In the genomic region with DNA sequence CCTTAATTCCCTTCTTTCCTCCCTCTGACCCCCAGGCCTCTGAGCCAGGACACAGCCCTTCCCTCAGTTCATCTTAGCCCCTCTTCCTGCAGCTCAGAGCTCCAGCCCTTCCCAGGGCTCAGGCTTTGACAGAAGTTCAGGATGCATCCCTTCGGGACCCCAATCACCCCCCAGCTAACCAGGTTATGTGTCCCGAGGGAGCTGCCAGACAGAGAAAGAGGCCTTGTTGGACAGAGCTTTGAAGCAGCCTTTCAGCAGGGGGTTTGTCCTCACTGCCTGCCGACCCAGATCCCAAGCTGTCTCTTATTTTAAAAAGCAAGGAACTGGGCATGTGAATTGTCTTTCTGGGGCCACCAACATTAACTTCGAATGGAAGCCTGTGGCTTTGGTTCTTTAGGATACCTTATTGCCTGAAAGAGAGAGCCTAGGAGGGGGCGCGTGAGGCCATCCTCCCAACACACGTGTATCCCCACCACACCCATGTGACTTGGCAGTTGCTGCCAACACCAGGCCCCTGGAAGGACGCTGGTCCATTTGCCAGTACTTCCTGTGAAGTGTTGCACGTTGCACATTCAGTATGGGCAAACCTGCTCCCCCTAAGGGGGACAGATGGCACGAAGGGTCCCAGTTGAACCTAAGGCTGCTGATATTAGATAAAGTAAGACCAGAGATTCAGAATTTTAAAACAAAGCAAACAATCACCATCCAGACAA, we compare ENCODE assay signal across 9 cellular contexts. TPM values are rescaled to one million over a fixed set of nuclear protein-coding genes. Genes with fewer than 3 reads are reported as not detected.
DNase-seq lines count a peak whose midpoint lies in the region; ATAC-seq, FAIRE-seq and TF ChIP-seq lines count a peak whose summit lies in the region.
"Had no signal": no experiment of that assay in that cellular context is flagged by ENCODE, and none has a peak within 500 bp of the region (broad histone marks: within the 10 kb centered on the region; RNA-seq: fewer than 3 reads in every experiment).

No MANE protein-coding gene starts in this region.

- no peak overlapping the region for H3K4me3 ChIP-seq in CD8-positive, alpha-beta T cell (ENCODE audit: low read depth, low read length)
- H3K4me3 ChIP-seq in astrocyte (ENCODE audit: insufficient read depth, low read depth, low read length), result no peak overlapping the region

- H3K9me3 Mint-ChIP-seq in CD8-positive, alpha-beta T cell, result no peaks in the 10 kb centered on the region
- no peaks in the 10 kb centered on the region for H3K9me3 Mint-ChIP-seq in HFFc6
- H3K9me3 Mint-ChIP-seq in astrocyte (ENCODE audit: unreplicated experiment), result peaks cover 3% of the 10 kb centered on the region
- H3K9me3 Mint-ChIP-seq in naive thymus-derived CD8-positive, alpha-beta T cell, result no peaks in the 10 kb centered on the region

- H3K9ac ChIP-seq in astrocyte (ENCODE audit: low read length), result no peak overlapping the region

- no peaks in the 10 kb centered on the region for H3K79me2 ChIP-seq in astrocyte (ENCODE audit: insufficient read depth, low read length)

- H3K27me3 Mint-ChIP-seq in CD8-positive, alpha-beta T cell (ENCODE audit: low read depth), result no peaks in the 10 kb centered on the region
- H3K27me3 Mint-ChIP-seq in HFFc6 (ENCODE audit: insufficient read depth) (peaks cover 9% of the 10 kb centered on the region), astrocyte (ENCODE audit: low read depth, unreplicated experiment) (peaks cover 9% of the 10 kb centered on the region)
- no peaks in the 10 kb centered on the region for H3K27me3 Mint-ChIP-seq in naive thymus-derived CD8-positive, alpha-beta T cell

- no peak for ATAC-seq in CD8-positive, alpha-beta T cell
- no peak for ATAC-seq in naive thymus-derived CD8-positive, alpha-beta T cell
- no peak for ATAC-seq in HG03565 (IDR thresholded peaks at IDR 0.05; ENCODE audit: unreplicated experiment)

- no peak for TF ChIP-seq CTCF in CD8-positive, alpha-beta T cell (IDR thresholded peaks at IDR 0.05)
- TF ChIP-seq CTCF in HFFc6 (IDR thresholded peaks at IDR 0.05), result no peak
- TF ChIP-seq CTCF in astrocyte (IDR thresholded peaks at IDR 0.05; ENCODE audit: insufficient read depth, low read depth, low read length), result no peak

- no peaks in the 10 kb centered on the region for H3K9me3 ChIP-seq in CD8-positive, alpha-beta T cell (ENCODE audit: low read length)
- H3K9me3 ChIP-seq in astrocyte (ENCODE audit: insufficient read depth, low read depth, low read length), result no peaks in the 10 kb centered on the region

- H3K4me3 Mint-ChIP-seq in CD8-positive, alpha-beta T cell, result peak overlapping the region; percentile 74
- peak overlapping the region; percentile 85 for H3K4me3 Mint-ChIP-seq in HFFc6
- H3K4me3 Mint-ChIP-seq in astrocyte (ENCODE audit: unreplicated experiment), result peak overlapping the region; percentile 55
- peak overlapping the region; percentile 57 to 88 (median 82) for H3K4me3 Mint-ChIP-seq in naive thymus-derived CD8-positive, alpha-beta T cell

- CTCF ChIA-PET in CD8-positive, alpha-beta T cell (lab: Charles Lee), result interaction anchor here (5.1 kb wide), 1 partner anchor 91 kb away, joined by 30 read pairs; no protein-coding TSS in a partner anchor

- FAIRE-seq in astrocyte (lab: Jason Lieb, UNC), result no peak

- peaks cover 9% of the 10 kb centered on the region for H3K4me1 ChIP-seq in CD8-positive, alpha-beta T cell (ENCODE audit: insufficient read depth, low read length)
- H3K4me1 ChIP-seq in astrocyte (ENCODE audit: insufficient read depth, low read length), result peaks cover 12% of the 10 kb centered on the region

- POLR2A ChIA-PET in CD8-positive, alpha-beta T cell (lab: Charles Lee), result no interaction called here
- POLR2A ChIA-PET in naive thymus-derived CD8-positive, alpha-beta T cell (lab: Charles Lee), result interaction anchor here (2.6 kb wide), 1 partner anchor 53 kb away, joined by 14 read pairs; a partner anchor contains a TSS

- H3K27ac Mint-ChIP-seq in CD8-positive, alpha-beta T cell, result no peak overlapping the region
- no peak overlapping the region for H3K27ac Mint-ChIP-seq in HFFc6
- H3K27ac Mint-ChIP-seq in astrocyte (ENCODE audit: unreplicated experiment), result no peak overlapping the region
- peak overlapping the region in 8 of 10 donors; percentile 26 to 77 (median 58) for H3K27ac Mint-ChIP-seq in naive thymus-derived CD8-positive, alpha-beta T cell

- H3K36me3 ChIP-seq in CD8-positive, alpha-beta T cell (ENCODE audit: insufficient read depth, low read length), result no peaks in the 10 kb centered on the region
- no peaks in the 10 kb centered on the region for H3K36me3 ChIP-seq in astrocyte (ENCODE audit: insufficient read depth, low read length)

- peaks cover 20% of the 10 kb centered on the region for H3K4me1 Mint-ChIP-seq in CD8-positive, alpha-beta T cell (ENCODE audit: low read depth)
- H3K4me1 Mint-ChIP-seq in HFFc6 (ENCODE audit: low read depth), result peaks cover 37% of the 10 kb centered on the region
- peaks cover 14% of the 10 kb centered on the region for H3K4me1 Mint-ChIP-seq in astrocyte (ENCODE audit: low read depth, unreplicated experiment)
- peaks cover 9 to 22% (median 21%) of the 10 kb centered on the region in 4 donors for H3K4me1 Mint-ChIP-seq in naive thymus-derived CD8-positive, alpha-beta T cell

- no peaks in the 10 kb centered on the region for H3K27me3 ChIP-seq in CD8-positive, alpha-beta T cell (ENCODE audit: insufficient read depth, low read length)
- peaks cover 4% of the 10 kb centered on the region for H3K27me3 ChIP-seq in astrocyte (ENCODE audit: insufficient read depth, low read length)

- H3K36me3 Mint-ChIP-seq in CD8-positive, alpha-beta T cell, result peaks cover 2% of the 10 kb centered on the region
- H3K36me3 Mint-ChIP-seq in HFFc6 (ENCODE audit: low read depth), result peaks cover 20% of the 10 kb centered on the region
- peaks cover 20% of the 10 kb centered on the region for H3K36me3 Mint-ChIP-seq in astrocyte (ENCODE audit: low read depth, unreplicated experiment)
- H3K36me3 Mint-ChIP-seq in naive thymus-derived CD8-positive, alpha-beta T cell, result peaks cover 3 to 4% (median 4%) of the 10 kb centered on the region in 3 donors

- H2AFZ ChIP-seq in astrocyte (ENCODE audit: low read depth, low read length), result no peak overlapping the region

- intact Hi-C loops in CD8-positive, alpha-beta T cell (cut with DNase I, micrococcal nuclease), result loop anchor here in 1 of 2 experiments (5.0 to 10.0 kb wide), 2 partner anchors 262 to 450 kb away; a partner anchor contains a TSS

- H3K4me2 ChIP-seq in astrocyte (ENCODE audit: low read length), result peak overlapping the region; percentile 96

- no peak overlapping the region for H3K27ac ChIP-seq in CD8-positive, alpha-beta T cell (ENCODE audit: low read depth, low read length)
- H3K27ac ChIP-seq in astrocyte (ENCODE audit: low read depth, low read length), result no peak overlapping the region

- no peaks in the 10 kb centered on the region for H4K20me1 ChIP-seq in astrocyte (ENCODE audit: insufficient read depth, low read length)

- no peak for DNase-seq in CD8-positive, alpha-beta T cell
- DNase-seq in HFFc6 (no peak), astrocyte (ENCODE audit: low read depth) (no peak), GDM1 (lab: John Stamatoyannopoulos, UW) (no peak), NCI-H187 treated with DMSO at 0.1 percent for 48 hours (lab: John Stamatoyannopoulos, UW) (no peak)
- no peak for DNase-seq in naive thymus-derived CD8-positive, alpha-beta T cell
- no peak for DNase-seq in activated CD4-positive, CD25-positive, alpha-beta regulatory T cell treated with anti-CD3 and anti-CD28 coated beads, Interleukin-2, amount 50 U/mL, for 72 hours
- DNase-seq: dermis blood vessel endothelial cell had no signal

RNA-seq across cellular contexts. Expression of a gene that starts 0.9 kb away (rescaled TPM):
- 1 to 10 TPM; 4.8 to 5.8 TPM for total RNA-seq in CD8-positive, alpha-beta T cell
- 10 to 100 TPM in 4 of 6 experiments, 1 to 10 TPM in 2; 7.4 to 16.5 (median 13.7) TPM for total RNA-seq in HFFc6 (2021; fragmentation: NEBNext Ultra II Directional; extraction: Animal tissue kit (Norgen Biotek cat#: 25700))
- 14.4 and 14.9 TPM in 2 replicates for total RNA-seq in astrocyte
- total RNA-seq in naive thymus-derived CD8-positive, alpha-beta T cell, result 10 to 100 TPM; 16.0 to 16.5 TPM
- 1 to 10 TPM in 2 of 3 donors, under 1 TPM in 1; 0.43 to 3.4 (median 1.1) TPM for polyA plus RNA-seq in naive thymus-derived CD8-positive, alpha-beta T cell

RNA-seq across cellular contexts. Expression of a gene that starts 17.0 kb away (rescaled TPM):
- total RNA-seq in CD8-positive, alpha-beta T cell, result not detected
- not detected for total RNA-seq in HFFc6 (2021; fragmentation: NEBNext Ultra II Directional; extraction: Animal tissue kit (Norgen Biotek cat#: 25700))
- total RNA-seq in astrocyte, result not detected in 2 replicates
- not detected for total RNA-seq in naive thymus-derived CD8-positive, alpha-beta T cell
- polyA plus RNA-seq in naive thymus-derived CD8-positive, alpha-beta T cell, result under 1 TPM in 1 of 3 donors, not detected in 2; 0.24 TPM
- total RNA-seq: dermis blood vessel endothelial cell had no signal

RNA-seq across cellular contexts. Expression of a gene that starts 37.6 kb away (rescaled TPM):
- total RNA-seq in CD8-positive, alpha-beta T cell, result under 1 TPM in 1 of 2 experiments, not detected in 1; 0.03 TPM
- 100 to 1,000 TPM; 492 to 540 (median 512) TPM for total RNA-seq in HFFc6 (2021; fragmentation: NEBNext Ultra II Directional; extraction: Animal tissue kit (Norgen Biotek cat#: 25700))
- total RNA-seq in astrocyte, result 308 and 364 TPM in 2 replicates
- not detected for total RNA-seq in naive thymus-derived CD8-positive, alpha-beta T cell
- under 1 TPM in 1 of 3 donors, not detected in 2; 0.01 TPM for polyA plus RNA-seq in naive thymus-derived CD8-positive, alpha-beta T cell

RNA-seq across cellular contexts. Expression of a gene that starts 53.5 kb away (rescaled TPM):
- total RNA-seq in CD8-positive, alpha-beta T cell, result 10 to 100 TPM; 29.9 to 31.9 TPM
- total RNA-seq in HFFc6 (2021; fragmentation: NEBNext Ultra II Directional; extraction: Animal tissue kit (Norgen Biotek cat#: 25700)), result 100 to 1,000 TPM; 821 to 941 (median 887) TPM
- total RNA-seq in astrocyte, result 670 and 732 TPM in 2 replicates
- 10 to 100 TPM; 17.0 to 17.4 TPM for total RNA-seq in naive thymus-derived CD8-positive, alpha-beta T cell
- 10 to 100 TPM; 13.6 to 21.5 (median 16.4) TPM for polyA plus RNA-seq in naive thymus-derived CD8-positive, alpha-beta T cell

Comparison
In these comparisons a context has a peak if more than half of its experiments do, and no peak if none do; other contexts are left out.
1. H3K27ac Mint-ChIP-seq: peak in naive thymus-derived CD8-positive, alpha-beta T cell (8 of 10); none in CD8-positive, alpha-beta T cell (single experiment), HFFc6 (single experiment) and astrocyte (single experiment).
2. RNA of a gene that starts 37.6 kb away (total RNA-seq): 492 to 540 TPM in HFFc6 and 308 to 364 TPM in astrocyte; 0.03 TPM in CD8-positive, alpha-beta T cell and not detected in naive thymus-derived CD8-positive, alpha-beta T cell; every median in the first group is over 100 times any median in the second.
3. Peak in every context shown above with its lines, with median percentiles within 50 percentile points of each other: H3K4me3 Mint-ChIP-seq.